Comparison of ENCODE assay signal across 3 cellular contexts in genomic region chr9:129784951-129785350, GRCh38. TPM values are rescaled to one million over a fixed set of nuclear protein-coding genes. Genes with fewer than 3 reads are reported as not detected.
"Had no signal": no experiment of that assay in that cellular context is flagged by ENCODE, and none has a peak within 500 bp of the region (broad histone marks: within the 10 kb centered on the region; RNA-seq: fewer than 3 reads in every experiment).

No MANE protein-coding gene starts in this region.

RNA-seq across cellular contexts. Expression of gene PTGES, which starts 32.1 kb away (rescaled TPM):
- total RNA-seq: left lobe of liver, myocyte had no signal
- polyA plus RNA-seq: immature natural killer cell had no signal
